8 cellular contexts compared by ENCODE assay signal in genomic region chr16:11497329-11497805, GRCh38.
A peak's percentile ranks its signal among the peaks of the same experiment; 100 is the strongest.
DNase-seq lines count a peak whose midpoint lies in the region; ATAC-seq and TF ChIP-seq lines count a peak whose summit lies in the region.

No MANE protein-coding gene starts in this region.

- H3K27me3 ChIP-seq in PC-3 (ENCODE audit: low read length), result no peaks in the 10 kb centered on the region

- peak overlapping the region; percentile 86 for H3K27ac Mint-ChIP-seq in Calu3 (ENCODE audit: unreplicated experiment)

- peak; percentile 96 for DNase-seq in Calu3
- DNase-seq in HuH-7.5 (ENCODE audit: low spot score), result peak; percentile 41
- DNase-seq in PC-3, result peak; percentile 76
- DNase-seq in choroid plexus epithelial cell (ENCODE audit: low read depth), result peak; percentile 72
- DNase-seq in left colon, result peak; percentile 80 to 84
- DNase-seq in stimulated activated naive CD8-positive, alpha-beta T cell treated with anti-CD3 and anti-CD28 coated beads, Interleukin-15, Interleukin-2, amounts not matched to agents 100 U/mL and 50 U/mL, for 24 hours, result peak; percentile 20

- H3K9me3 Mint-ChIP-seq in Calu3 (ENCODE audit: low read depth, unreplicated experiment), result no peaks in the 10 kb centered on the region

- peak overlapping the region; percentile 62 for H3K4me2 ChIP-seq in PC-3 (ENCODE audit: low read length)

- H3K4me3 ChIP-seq in PC-3 (ENCODE audit: low read length), result no peak overlapping the region; the same call in 1 of the 2 replicates
- no peak overlapping the region for H3K4me3 ChIP-seq in choroid plexus epithelial cell (ENCODE audit: low read depth, low read length)

- no peaks in the 10 kb centered on the region for H3F3A ChIP-seq in PC-3 (ENCODE audit: low read length, unreplicated experiment)

- H3K4me3 Mint-ChIP-seq in Calu3 (ENCODE audit: low read depth, unreplicated experiment), result peak overlapping the region; percentile 23

- H3K27me3 Mint-ChIP-seq in Calu3 (ENCODE audit: unreplicated experiment), result no peaks in the 10 kb centered on the region

- H3K9ac ChIP-seq in PC-3 (ENCODE audit: low read length), result no peak overlapping the region

- no peak for TF ChIP-seq CTCF in Calu3 (IDR thresholded peaks at IDR 0.05; ENCODE audit: unreplicated experiment)
- no peak for TF ChIP-seq CTCF in PC-3 (conservative IDR thresholded peaks at IDR 0.05; ENCODE audit: low read depth, low read length)
- peak; percentile 30 for TF ChIP-seq CTCF in choroid plexus epithelial cell (conservative IDR thresholded peaks at IDR 0.05; ENCODE audit: low read depth, low read length)

- CTCF ChIA-PET in Calu3 (lab: Charles Lee) (interaction anchor here (0.6 to 1.6 kb wide), 7 partner anchors 21 to 284 kb away, joined by 3 to 8 read pairs (median 3); no protein-coding TSS in a partner anchor), PC-3 (lab: Charles Lee) (no interaction called here)

- peak overlapping the region; percentile 32; the same call in 1 of the 2 replicates for H2AFZ ChIP-seq in PC-3 (ENCODE audit: low read length)

- peaks cover 49% of the 10 kb centered on the region for H3K36me3 Mint-ChIP-seq in Calu3 (ENCODE audit: insufficient read depth, unreplicated experiment)

- no peaks in the 10 kb centered on the region for H3K79me2 ChIP-seq in PC-3 (ENCODE audit: low read length)

- peak; percentile 91 for ATAC-seq in PC-3
- ATAC-seq in left colon, result peak; percentile 88
- ATAC-seq in stimulated activated naive CD8-positive, alpha-beta T cell treated with anti-CD3 and anti-CD28 coated beads, Interleukin-15, Interleukin-2, amounts not matched to agents 100 U/mL and 50 U/mL, for 24 hours, result no peak
- ATAC-seq in HG03565 (IDR thresholded peaks at IDR 0.05; ENCODE audit: unreplicated experiment), result no peak
- ATAC-seq in GM18907 (IDR thresholded peaks at IDR 0.05; ENCODE audit: unreplicated experiment), result no peak

- H3K9me2 ChIP-seq in PC-3 (replicated peaks; ENCODE audit: low read length), result no peaks in the 10 kb centered on the region

- H3K4me1 Mint-ChIP-seq in Calu3 (ENCODE audit: low read depth, unreplicated experiment), result peaks cover 30% of the 10 kb centered on the region

- peaks cover 17% of the 10 kb centered on the region for H3K4me1 ChIP-seq in PC-3 (ENCODE audit: insufficient read depth, low read length)

- no peaks in the 10 kb centered on the region for H4K20me1 ChIP-seq in PC-3 (ENCODE audit: low read length)

- peak overlapping the region; percentile 56 for H3K27ac ChIP-seq in PC-3 (ENCODE audit: low read length)

- no peaks in the 10 kb centered on the region for H3K36me3 ChIP-seq in PC-3 (ENCODE audit: low read depth, low read length)

- intact Hi-C loops in Calu3 (cut with micrococcal nuclease; ENCODE audit: unreplicated experiment) (loop anchor here (5.0 kb wide), 1 partner anchor 90 kb away; no protein-coding TSS in a partner anchor), PC-3 (cut with micrococcal nuclease) (no loop called here), left colon (cut with DNase I, micrococcal nuclease) (no loop called here)

- H3K9me3 ChIP-seq in PC-3 (ENCODE audit: low read length), result no peaks in the 10 kb centered on the region

- POLR2A ChIA-PET in PC-3 (lab: Charles Lee; ENCODE audit: unreplicated experiment), result no interaction called here

- BruUV-seq in Calu3 (replicated peaks; lab: Mats Ljungman, UMichigan) (no TSS peak), PC-3 (replicated peaks; lab: Mats Ljungman, UMichigan) (no TSS peak)

Comparison
In these comparisons a context has a peak if more than half of its experiments do, and no peak if none do; other contexts are left out.
1. DNase-seq: peak in every context shown above with its lines; median percentile 96 in Calu3; 82 in left colon; 76 in PC-3; 72 in choroid plexus epithelial cell; 41 in HuH-7.5; 20 in stimulated activated naive CD8-positive, alpha-beta T cell treated with anti-CD3 and anti-CD28 coated beads, Interleukin-15, Interleukin-2, amounts not matched to agents 100 U/mL and 50 U/mL, for 24 hours.
2. ATAC-seq: peak in PC-3 (single experiment) and left colon (single experiment); none in stimulated activated naive CD8-positive, alpha-beta T cell treated with anti-CD3 and anti-CD28 coated beads, Interleukin-15, Interleukin-2, amounts not matched to agents 100 U/mL and 50 U/mL, for 24 hours (single experiment), HG03565 (single experiment) and GM18907 (single experiment).